In the genomic region with DNA sequence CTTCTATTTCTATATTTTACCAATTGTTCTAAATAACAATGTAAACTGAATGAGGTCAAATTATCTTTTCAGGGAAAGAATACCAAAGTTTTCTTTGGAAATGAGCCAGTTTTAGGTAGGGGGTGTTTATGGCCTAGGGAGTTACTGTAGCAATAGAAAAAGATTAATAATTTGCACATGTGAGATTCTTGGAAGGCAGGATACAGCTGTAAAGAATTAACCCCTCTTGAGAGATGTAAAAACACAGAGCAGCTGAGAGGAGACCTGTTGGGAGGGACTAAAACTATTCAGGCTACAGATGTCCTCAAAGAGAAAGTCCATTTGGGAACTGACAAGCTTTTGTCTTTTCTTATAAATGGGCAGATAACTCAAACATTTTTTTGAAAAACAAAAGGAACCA, we compare ENCODE assay signal across 24 cellular contexts.
A peak's percentile ranks its signal among the peaks of the same experiment; 100 is the strongest.
DNase-seq lines count a peak whose midpoint lies in the region; ATAC-seq, FAIRE-seq and TF ChIP-seq lines count a peak whose summit lies in the region.
"Had no signal": no experiment of that assay in that cellular context is flagged by ENCODE, and none has a peak within 500 bp of the region (broad histone marks: within the 10 kb centered on the region; RNA-seq: fewer than 3 reads in every experiment).

No MANE protein-coding gene starts in this region.

- FAIRE-seq in endothelial cell of umbilical vein (lab: Jason Lieb, UNC) = peak; percentile 37
- FAIRE-seq: HTR-8/SVneo had no signal

- no TSS peak for BruUV-seq in endothelial cell of umbilical vein (replicated peaks; lab: Mats Ljungman, UMichigan)

- no peak for TF ChIP-seq POLR2A in endothelial cell of umbilical vein (IDR thresholded peaks at IDR 0.05; ENCODE audit: low read depth, low read length)

- intact Hi-C loops in endothelial cell of umbilical vein (cut with micrococcal nuclease) = loop anchor here (1.0 to 5.0 kb wide), 2 partner anchors 184 to 207 kb away; a partner anchor contains a TSS

- POLR2A ChIA-PET in endothelial cell of umbilical vein (lab: Charles Lee) = no interaction called here

- no peak for TF ChIP-seq CTCF in endothelial cell of umbilical vein (IDR thresholded peaks at IDR 0.05; ENCODE audit: extremely low read depth in 1 of 2, insufficient read depth in 1 of 2, low read depth in 1 of 2, low read length in 2 of 2)

- H3K4me3 ChIP-seq in endothelial cell of umbilical vein (replicated peaks in 1 of 3; ENCODE audit: insufficient read depth in 1 of 3, low read depth in 1 of 3, low read length in 3 of 3) = no peak overlapping the region
- H3K4me3 ChIP-seq: cardiac muscle cell, dorsolateral prefrontal cortex, hepatocyte, lower lobe of right lung, thoracic aorta had no signal

- no peak overlapping the region for H3K27ac ChIP-seq in endothelial cell of umbilical vein (ENCODE audit: insufficient read depth, low read depth, low read length)
- H3K27ac ChIP-seq: cardiac muscle cell, dorsolateral prefrontal cortex, hepatocyte, lower lobe of right lung, thoracic aorta had no signal

- no peaks in the 10 kb centered on the region for H3K9me3 ChIP-seq in endothelial cell of umbilical vein (replicated peaks; ENCODE audit: control insufficient read depth, insufficient read depth, low read length)
- H3K9me3 ChIP-seq: Caco-2, lower lobe of right lung, thoracic aorta had no signal

- H3K4me1 ChIP-seq in endothelial cell of umbilical vein (ENCODE audit: control insufficient read depth, extremely low read depth, insufficient read depth, low read length) = no peaks in the 10 kb centered on the region
- H3K4me1 ChIP-seq: Caco-2, lower lobe of right lung had no signal

- H3K9ac ChIP-seq in endothelial cell of umbilical vein (replicated peaks; ENCODE audit: extremely low read depth, insufficient read depth, low read length) = no peak overlapping the region

- dilution Hi-C loops in endothelial cell of umbilical vein (cut with MboI; ENCODE audit: extremely low pct_ligation_motif_present, low sequenced_read_pairs) = no loop called here

- H3K79me2 ChIP-seq in endothelial cell of umbilical vein (ENCODE audit: control insufficient read depth, insufficient read depth, low read length) = no peaks in the 10 kb centered on the region
- H3K79me2 ChIP-seq: hepatocyte had no signal

- DNase-seq in EL (peak; percentile 16), NCI-H748 treated with DMSO at 0.1 percent for 48 hours (lab: John Stamatoyannopoulos, UW) (peak; percentile 40), endothelial cell of umbilical vein (ENCODE audit: low read depth, low spot score) (peak; percentile 76), pulmonary artery endothelial cell (ENCODE audit: low read depth, low spot score) (peak; percentile 59), foreskin melanocyte (no peak)
- DNase-seq: activated CD4-positive, alpha-beta T cell treated with anti-CD3 and anti-CD28 coated beads for 4 hours; activated naive CD8-positive, alpha-beta T cell treated with anti-CD3 and anti-CD28 coated beads, Interleukin-2, amount 50 U/mL, for 24 hours; Caco-2; dorsolateral prefrontal cortex; Karpas-422; lower lobe of right lung; NCI-H1092; NCI-H2107; NCI-H526 treated with DMSO at 0.1 percent for 48 hours; right cardiac atrium; stimulated activated naive B cell treated with anti-CD40 and anti-IgM and Interleukin-4, amounts not matched to agents 10 μg/mL and 1 μg/mL and 100 μg/mL, for 72 hours had no signal

- H3K27me3 ChIP-seq in endothelial cell of umbilical vein (ENCODE audit: control insufficient read depth in 2 of 2, insufficient read depth in 2 of 2, low read length in 2 of 2) = no peaks in the 10 kb centered on the region
- H3K27me3 ChIP-seq: cardiac muscle cell, dorsolateral prefrontal cortex, hepatocyte had no signal

- no peak overlapping the region for H3K4me2 ChIP-seq in endothelial cell of umbilical vein (ENCODE audit: insufficient read depth, low read length)
- H3K4me2 ChIP-seq: hepatocyte had no signal

- H3K36me3 ChIP-seq in endothelial cell of umbilical vein (ENCODE audit: control insufficient read depth in 2 of 2, extremely low read depth in 1 of 2, insufficient read depth in 2 of 2, low read length in 2 of 2) = no peaks in the 10 kb centered on the region
- H3K36me3 ChIP-seq: cardiac muscle cell, lower lobe of right lung, thoracic aorta had no signal

- no peaks in the 10 kb centered on the region for H4K20me1 ChIP-seq in endothelial cell of umbilical vein (replicated peaks; ENCODE audit: control insufficient read depth, extremely low read depth, insufficient read depth, low read length)

- no peaks in the 10 kb centered on the region for H3K9me1 ChIP-seq in endothelial cell of umbilical vein (replicated peaks; ENCODE audit: control insufficient read depth, extremely low read depth, insufficient read depth, low read length)

- CTCF ChIA-PET in endothelial cell of umbilical vein (lab: Charles Lee) = interaction anchor here (1.1 kb wide), 1 partner anchor 208 kb away, joined by 3 read pairs; no protein-coding TSS in a partner anchor

- ATAC-seq in HG02763 (IDR thresholded peaks at IDR 0.05; ENCODE audit: unreplicated experiment) (no peak), HG02884 (IDR thresholded peaks at IDR 0.05; ENCODE audit: unreplicated experiment) (no peak)
- ATAC-seq: activated naive CD8-positive, alpha-beta T cell treated with anti-CD3 and anti-CD28 coated beads, Interleukin-2, amount 50 U/mL, for 24 hours; esophagus mucosa; lower lobe of right lung; Panc1; right cardiac atrium; stimulated activated naive B cell treated with anti-CD40 and anti-IgM and Interleukin-4, amounts not matched to agents 10 μg/mL and 1 μg/mL and 100 μg/mL, for 72 hours had no signal

- no peak overlapping the region for H2AFZ ChIP-seq in endothelial cell of umbilical vein (ENCODE audit: low read depth, low read length)
- H2AFZ ChIP-seq: hepatocyte had no signal

TF ChIP-seq in endothelial cell of umbilical vein, 7 proteins besides CTCF, POLR2A, EP300 and RAD21:
- TF ChIP-seq POLR2AphosphoS5 (IDR thresholded peaks at IDR 0.05; ENCODE audit: insufficient read depth, low read depth, low read length) = no peak
- no peak for TF ChIP-seq GATA2 (IDR thresholded peaks at IDR 0.05; ENCODE audit: insufficient read depth, insufficient read length, low read depth, low read length)
- TF ChIP-seq FOS (IDR thresholded peaks at IDR 0.05; ENCODE audit: borderline replicate concordance, insufficient read depth, low read length) = no peak
- TF ChIP-seq, protein P1, sequence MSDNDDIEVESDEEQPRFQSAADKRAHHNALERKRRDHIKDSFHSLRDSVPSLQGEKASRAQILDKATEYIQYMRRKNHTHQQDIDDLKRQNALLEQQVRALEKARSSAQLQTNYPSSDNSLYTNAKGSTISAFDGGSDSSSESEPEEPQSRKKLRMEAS (IDR thresholded peaks at IDR 0.05; ENCODE audit: insufficient read depth, insufficient read length) = no peak
- TF ChIP-seq EZH2 (IDR thresholded peaks at IDR 0.05; ENCODE audit: borderline replicate concordance, low read depth, low read length, severe bottlenecking) = no peak
- no peak for TF ChIP-seq MYC (IDR thresholded peaks at IDR 0.05; ENCODE audit: low read depth, low read length)
- no peak for TF ChIP-seq JUN (IDR thresholded peaks at IDR 0.05; ENCODE audit: borderline replicate concordance, insufficient read depth, insufficient read length, low read depth)
TF ChIP-seq in endothelial cell of umbilical vein: peak in this region for 0.
